12 cellular contexts compared by ENCODE assay signal in genomic region chr10:95288273-95288672, GRCh38. TPM values are rescaled to one million over a fixed set of nuclear protein-coding genes. Genes with fewer than 3 reads are reported as not detected.
DNase-seq lines count a peak whose midpoint lies in the region; ATAC-seq, FAIRE-seq and TF ChIP-seq lines count a peak whose summit lies in the region.
"Had no signal": no experiment of that assay in that cellular context is flagged by ENCODE, and none has a peak within 500 bp of the region (broad histone marks: within the 10 kb centered on the region; RNA-seq: fewer than 3 reads in every experiment).

No MANE protein-coding gene starts in this region.

- DNase-seq in GM23248 (no peak), smooth muscle cell (lab: John Stamatoyannopoulos, UW; ENCODE audit: unreplicated experiment) (no peak), urothelium cell line (ENCODE audit: low spot score) (no peak)
- DNase-seq in activated CD4-positive, CD25-positive, alpha-beta regulatory T cell (lab: John Stamatoyannopoulos, UW): no peak
- DNase-seq: activated CD4-positive, alpha-beta T cell treated with anti-CD3 and anti-CD28 coated beads, Interleukin-2, amount 50 U/mL, for 1 hour; activated naive CD4-positive, alpha-beta T cell treated with Interleukin-2 at 50 U/mL for 16 hours; midbrain; NCI-H524 treated with DMSO at 0.1 percent for 48 hours had no signal

- H3F3A ChIP-seq in GM23248 (ENCODE audit: insufficient read depth) (no peaks in the 10 kb centered on the region; the same call in 1 of the 2 replicates), smooth muscle cell (ENCODE audit: low read depth) (peaks cover 16% of the 10 kb centered on the region)

- no peaks in the 10 kb centered on the region for H3K36me3 ChIP-seq in GM23248 (ENCODE audit: low read depth)
- peaks cover 4% of the 10 kb centered on the region; the same call in 1 of the 2 replicates for H3K36me3 ChIP-seq in iPS-20b (ENCODE audit: insufficient read depth, low read depth, low read length)
- H3K36me3 ChIP-seq in smooth muscle cell (ENCODE audit: low read depth): no peaks in the 10 kb centered on the region

- peaks cover 24% of the 10 kb centered on the region for H3K4me1 ChIP-seq in GM23248 (ENCODE audit: insufficient read depth)
- H3K4me1 ChIP-seq in iPS-20b (ENCODE audit: insufficient read depth, low read length): peaks cover 32% of the 10 kb centered on the region
- H3K4me1 ChIP-seq in smooth muscle cell (ENCODE audit: low read depth): peaks cover 4% of the 10 kb centered on the region

- ATAC-seq in HG03460 (IDR thresholded peaks at IDR 0.05; ENCODE audit: unreplicated experiment) (no peak), GM21423 (IDR thresholded peaks at IDR 0.05; ENCODE audit: unreplicated experiment) (no peak)

- no peak overlapping the region for H3K4me3 ChIP-seq in GM23248
- peak overlapping the region; percentile 90 for H3K4me3 ChIP-seq in WI38 (ENCODE audit: low read depth, low read length)
- H3K4me3 ChIP-seq in iPS-20b (ENCODE audit: low read length): 0 out of 2 replicates have a peak overlapping the region, but pooled peaks have one; percentile 77
- H3K4me3 ChIP-seq in smooth muscle cell: peak overlapping the region; percentile 96

- FAIRE-seq in urothelium cell line (lab: Jason Lieb, UNC): no peak

- H4K20me1 ChIP-seq in GM23248 (ENCODE audit: insufficient read depth) (no peaks in the 10 kb centered on the region), smooth muscle cell (ENCODE audit: low read depth) (peaks cover 61% of the 10 kb centered on the region)

- no peak for TF ChIP-seq CTCF in WI38 (IDR thresholded peaks at IDR 0.05; ENCODE audit: low read depth, low read length)
- no peak for TF ChIP-seq CTCF in smooth muscle cell (IDR thresholded peaks at IDR 0.05; ENCODE audit: borderline replicate concordance, insufficient read depth, poor library complexity, severe bottlenecking)

- H3K9me3 ChIP-seq in GM23248 (ENCODE audit: low read depth) (no peaks in the 10 kb centered on the region), iPS-20b (ENCODE audit: insufficient read depth, low read depth, low read length) (no peaks in the 10 kb centered on the region), smooth muscle cell (replicated peaks; ENCODE audit: low read depth) (no peaks in the 10 kb centered on the region)

- H3K4me2 ChIP-seq in GM23248 (ENCODE audit: unreplicated experiment) (peak overlapping the region; percentile 100), smooth muscle cell (peak overlapping the region; percentile 94)

- H3K9ac ChIP-seq in GM23248 (no peak overlapping the region), iPS-20b (ENCODE audit: low read depth, low read length) (no peak overlapping the region), smooth muscle cell (ENCODE audit: low read depth) (no peak overlapping the region)

- H2AFZ ChIP-seq in GM23248: no peak overlapping the region
- H2AFZ ChIP-seq in smooth muscle cell (ENCODE audit: low read depth): no peak overlapping the region

- 94 to 100% methylated on average over 1 of the region's 1 CpG for WGBS in GM23248 (ENCODE audit: low coverage in 1 of 2, low lambda C conversion rate in 2 of 2, missing lambda C conversion rate in 2 of 2), 2 experiments
- 74% methylated on average over 1 of the region's 1 CpG for WGBS in smooth muscle cell (ENCODE audit: low lambda C conversion rate)

- H3K9me2 ChIP-seq in GM23248 (ENCODE audit: insufficient read depth): no peaks in the 10 kb centered on the region

- H3K27ac ChIP-seq in GM23248: no peak overlapping the region
- H3K27ac ChIP-seq in iPS-20b (ENCODE audit: low read length): no peak overlapping the region
- H3K27ac ChIP-seq in smooth muscle cell (ENCODE audit: low read depth): peak overlapping the region; percentile 69

- no peaks in the 10 kb centered on the region for H3K27me3 ChIP-seq in GM23248 (replicated peaks; ENCODE audit: insufficient read depth)
- peaks cover 20% of the 10 kb centered on the region for H3K27me3 ChIP-seq in iPS-20b (ENCODE audit: insufficient read depth, low read length)
- H3K27me3 ChIP-seq in smooth muscle cell (ENCODE audit: low read depth): no peaks in the 10 kb centered on the region

- in situ Hi-C loops in GM23248 (cut with MboI): no loop called here

- H3K79me2 ChIP-seq in GM23248 (ENCODE audit: insufficient read depth): peaks cover 71% of the 10 kb centered on the region
- H3K79me2 ChIP-seq in smooth muscle cell (ENCODE audit: low read depth): peaks cover 72% of the 10 kb centered on the region

RNA-seq across cellular contexts. Expression of gene PDLIM1, which starts 2.5 kb away (rescaled TPM):
- 16.3 and 32.0 TPM in 2 replicates for total RNA-seq in GM23248 (2014; rRNA removed; shearing (Covaris generic))
- polyA plus RNA-seq in GM23248 (2016; fragmentation: Nextera tagmentation; extraction: Ambion mirVana) (143 and 147 TPM in 2 replicates), smooth muscle cell (187 and 318 TPM in 2 replicates)
- 72.4 and 102 TPM in 2 replicates for total RNA-seq in smooth muscle cell
